12 cellular contexts compared by ENCODE assay signal in genomic region chr4:174260099-174260498, GRCh38. TPM values are rescaled to one million over a fixed set of nuclear protein-coding genes. Genes with fewer than 3 reads are reported as not detected.
A peak's percentile ranks its signal among the peaks of the same experiment; 100 is the strongest.
DNase-seq lines count a peak whose midpoint lies in the region; ATAC-seq and TF ChIP-seq lines count a peak whose summit lies in the region.
"Had no signal": no experiment of that assay in that cellular context is flagged by ENCODE, and none has a peak within 500 bp of the region (broad histone marks: within the 10 kb centered on the region; RNA-seq: fewer than 3 reads in every experiment).

No MANE protein-coding gene starts in this region.

- no peaks in the 10 kb centered on the region for H3K9me3 Mint-ChIP-seq in activated T-helper 17 cell treated with anti-CD3 and anti-CD28 coated beads, Interleukin-2, amount 50 U/mL, for 72 hours
- H3K9me3 Mint-ChIP-seq: mesothelial cell of epicardium had no signal

- no peak overlapping the region for H3K4me3 Mint-ChIP-seq in activated T-helper 17 cell treated with anti-CD3 and anti-CD28 coated beads, Interleukin-2, amount 50 U/mL, for 72 hours
- H3K4me3 Mint-ChIP-seq: mesothelial cell of epicardium had no signal

- H3K27me3 ChIP-seq in AG04450 (ENCODE audit: control insufficient read depth, insufficient read depth, low read length) (no peaks in the 10 kb centered on the region), heart right ventricle (no peaks in the 10 kb centered on the region)
- H3K27me3 ChIP-seq: uterus had no signal

- peaks cover 3 to 50% (median 31%) of the 10 kb centered on the region in 9 donors for H3K4me1 ChIP-seq in heart right ventricle

- peaks cover 45% of the 10 kb centered on the region for H3K36me3 Mint-ChIP-seq in activated T-helper 17 cell treated with anti-CD3 and anti-CD28 coated beads, Interleukin-2, amount 50 U/mL, for 72 hours (ENCODE audit: low read depth)

- peaks cover 0 to 45% (median 0%) of the 10 kb centered on the region in 9 donors for H3K36me3 ChIP-seq in heart right ventricle
- H3K36me3 ChIP-seq: uterus had no signal

- POLR2A ChIA-PET in AG04450 (lab: Yijun Ruan, JAX): interaction anchor here (0.6 to 1.0 kb wide), 2 partner anchors 24 to 771 kb away, joined by 3 to 4 read pairs; partner anchors contain the start of gene CEP44

- WGBS in heart right ventricle, 2 donors: 34 to 40% methylated on average over 3 of the region's 3 CpGs

- CTCF ChIA-PET in AG04450 (lab: Charles Lee): no interaction called here

- intact Hi-C loops in heart right ventricle (cut with DNase I): no loop called here

- H3K4me3 ChIP-seq in AG04450 (ENCODE audit: low read depth, low read length) (no peak overlapping the region), heart right ventricle (no peak overlapping the region)
- H3K4me3 ChIP-seq: uterus had no signal

- H3K27me3 Mint-ChIP-seq in activated T-helper 17 cell treated with anti-CD3 and anti-CD28 coated beads, Interleukin-2, amount 50 U/mL, for 72 hours: no peaks in the 10 kb centered on the region

- DNase-seq in AG04450 (ENCODE audit: low read depth, low spot score) (peak; percentile 39), fibroblast of gingiva (ENCODE audit: low read depth) (peak; percentile 81), heart right ventricle (no peak)
- DNase-seq in stimulated activated CD4-positive, alpha-beta T cell treated with anti-CD3 and anti-CD28 coated beads, Interleukin-2, amount 100 ng/mL, for 48 hours: no peak
- DNase-seq: C1 segment of cervical spinal cord; stimulated activated CD4-positive, alpha-beta T cell treated with anti-CD3 and anti-CD28 coated beads, Interleukin-4, amount 100 ng/mL, for 24 hours; uterus had no signal

- ATAC-seq in GM21423 (IDR thresholded peaks at IDR 0.05; ENCODE audit: unreplicated experiment): peak; percentile 75
- ATAC-seq in HG03457 (IDR thresholded peaks at IDR 0.05; ENCODE audit: unreplicated experiment): peak; percentile 81
- no peak for ATAC-seq in activated T-helper 17 cell treated with anti-CD3 and anti-CD28 coated beads, Interleukin-2, amount 50 U/mL, for 72 hours (replicated peaks)
- ATAC-seq in HG03521 (IDR thresholded peaks at IDR 0.05; ENCODE audit: unreplicated experiment): no peak
- no peak for ATAC-seq in heart right ventricle

- no peak overlapping the region for H3K27ac Mint-ChIP-seq in activated T-helper 17 cell treated with anti-CD3 and anti-CD28 coated beads, Interleukin-2, amount 50 U/mL, for 72 hours
- H3K27ac Mint-ChIP-seq: mesothelial cell of epicardium had no signal

- TF ChIP-seq CTCF in AG04450 (IDR thresholded peaks at IDR 0.05; ENCODE audit: low read depth, low read length): no peak
- no peak for TF ChIP-seq CTCF in heart right ventricle (IDR thresholded peaks at IDR 0.05)

- H3K4me1 Mint-ChIP-seq in activated T-helper 17 cell treated with anti-CD3 and anti-CD28 coated beads, Interleukin-2, amount 50 U/mL, for 72 hours: no peaks in the 10 kb centered on the region

- H3K27ac ChIP-seq in AG04450 (ENCODE audit: low read depth, low read length) (no peak overlapping the region), heart right ventricle (no peak overlapping the region)
- H3K27ac ChIP-seq: uterus had no signal

- H3K9me3 ChIP-seq in AG04450 (ENCODE audit: control insufficient read depth, insufficient read depth, low read length): no peaks in the 10 kb centered on the region
- no peaks in the 10 kb centered on the region for H3K9me3 ChIP-seq in heart right ventricle
- H3K9me3 ChIP-seq: uterus had no signal

RNA-seq across cellular contexts. Expression of gene FBXO8, which starts 23.4 kb away (rescaled TPM):
- polyA plus RNA-seq in AG04450 (2011; rRNA removed) (22.5 and 28.9 TPM in 2 replicates), heart right ventricle (10 to 100 TPM; 18.3 to 19.1 TPM)
- polyA minus RNA-seq in AG04450 (2011; rRNA and poly(A)+ RNA removed): 22.5 and 25.4 TPM in 2 replicates
- 10 to 100 TPM; 10.1 to 11.1 TPM for total RNA-seq in activated T-helper 17 cell treated with anti-CD3 and anti-CD28 coated beads, Interleukin-2, amount 50 U/mL, for 72 hours
- total RNA-seq in heart right ventricle: 10 to 100 TPM; 22.2 to 40.0 (median 29.4) TPM

RNA-seq across cellular contexts. Expression of gene CEP44, which starts 23.6 kb away (rescaled TPM):
- polyA plus RNA-seq in AG04450 (2011; rRNA removed): 4.5 and 7.4 TPM in 2 replicates
- polyA minus RNA-seq in AG04450 (2011; rRNA and poly(A)+ RNA removed): 5.6 and 6.2 TPM in 2 replicates
- total RNA-seq in activated T-helper 17 cell treated with anti-CD3 and anti-CD28 coated beads, Interleukin-2, amount 50 U/mL, for 72 hours: 10 to 100 TPM; 17.7 to 26.1 TPM
- total RNA-seq in heart right ventricle: 10 to 100 TPM in 9 of 10 donors, 1 to 10 TPM in 1; 8.9 to 16.1 (median 12.4) TPM
- polyA plus RNA-seq in heart right ventricle: 10 to 100 TPM in 1 of 2 donors, 1 to 10 TPM in 1; 3.9 to 12.9 TPM

Comparison
In these comparisons a context has a peak if more than half of its experiments do, and no peak if none do; other contexts are left out.
1. DNase-seq: peak in AG04450 (single experiment) and fibroblast of gingiva (single experiment); none in stimulated activated CD4-positive, alpha-beta T cell treated with anti-CD3 and anti-CD28 coated beads, Interleukin-2, amount 100 ng/mL, for 48 hours (0 of 2) and heart right ventricle (0 of 2).
2. ATAC-seq: peak in GM21423 (single experiment) and HG03457 (single experiment); none in activated T-helper 17 cell treated with anti-CD3 and anti-CD28 coated beads, Interleukin-2, amount 50 U/mL, for 72 hours (single experiment), HG03521 (single experiment) and heart right ventricle (0 of 8).